Comparison of ENCODE assay signal across 20 cellular contexts in the genomic region with DNA sequence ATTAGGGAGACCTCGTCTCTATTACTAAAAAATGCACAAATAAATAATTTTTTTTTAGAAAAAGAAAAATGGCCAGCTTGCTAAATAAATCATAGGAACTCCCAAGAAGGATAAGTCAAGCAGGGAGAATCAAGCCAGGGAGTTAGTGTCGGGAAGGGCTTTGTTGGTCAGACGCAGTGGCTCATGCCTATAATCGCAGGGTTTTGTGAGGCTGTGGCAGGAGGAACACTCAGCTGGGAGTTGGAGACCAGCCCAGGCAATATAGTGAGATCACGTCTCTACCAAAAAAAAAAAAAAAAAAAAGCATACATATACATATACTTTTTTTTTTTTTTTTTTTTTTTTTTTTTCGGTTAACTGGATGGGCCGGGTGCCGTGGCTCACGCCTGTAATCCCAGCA. TPM values are rescaled to one million over a fixed set of nuclear protein-coding genes. Genes with fewer than 3 reads are reported as not detected.
DNase-seq lines count a peak whose midpoint lies in the region; ATAC-seq, FAIRE-seq and TF ChIP-seq lines count a peak whose summit lies in the region.
"Had no signal": no experiment of that assay in that cellular context is flagged by ENCODE, and none has a peak within 500 bp of the region (broad histone marks: within the 10 kb centered on the region; RNA-seq: fewer than 3 reads in every experiment).

No MANE protein-coding gene starts in this region.

- peak overlapping the region; percentile 82 for H3K27ac Mint-ChIP-seq in progenitor cell of endocrine pancreas
- H3K27ac Mint-ChIP-seq in activated CD8-positive, alpha-beta T cell treated with anti-CD3 and anti-CD28 coated beads for 36 hours = no peak overlapping the region
- H3K27ac Mint-ChIP-seq in activated T-helper 1 cell treated with anti-CD3 and anti-CD28 coated beads, Interleukin-12 subunit alpha, Interleukin-12 subunit beta, Interleukin-2, Interleukin-4 antibody, amounts not matched to agents 30 ng/mL and 10 ng/mL and 1 ng/mL, durations not matched to agents 14 hours and 24 hours and 36 hours = no peak overlapping the region
- H3K27ac Mint-ChIP-seq: B cell had no signal

- POLR2A ChIA-PET in activated CD8-positive, alpha-beta T cell treated with anti-CD3 and anti-CD28 coated beads for 36 hours (lab: Charles Lee) = interaction anchor here (1.2 to 6.6 kb wide), 2 partner anchors 8 to 15 kb away, joined by 3 to 63 read pairs; a partner anchor contains a TSS

- no peaks in the 10 kb centered on the region for H3K27me3 Mint-ChIP-seq in progenitor cell of endocrine pancreas
- H3K27me3 Mint-ChIP-seq in activated CD8-positive, alpha-beta T cell treated with anti-CD3 and anti-CD28 coated beads for 36 hours = no peaks in the 10 kb centered on the region
- H3K27me3 Mint-ChIP-seq in activated T-helper 1 cell treated with anti-CD3 and anti-CD28 coated beads, Interleukin-12 subunit alpha, Interleukin-12 subunit beta, Interleukin-2, Interleukin-4 antibody, amounts not matched to agents 30 ng/mL and 10 ng/mL and 1 ng/mL, durations not matched to agents 14 hours and 24 hours and 36 hours (ENCODE audit: insufficient read depth) = no peaks in the 10 kb centered on the region
- H3K27me3 Mint-ChIP-seq: B cell; CD4-positive, CD25-positive, alpha-beta regulatory T cell had no signal

- intact Hi-C loops in activated CD8-positive, alpha-beta T cell treated with anti-CD3 and anti-CD28 coated beads for 36 hours (cut with micrococcal nuclease) = no loop called here
- intact Hi-C loops in activated T-helper 1 cell treated with anti-CD3 and anti-CD28 coated beads, Interleukin-12 subunit alpha, Interleukin-12 subunit beta, Interleukin-2, Interleukin-4 antibody, amounts not matched to agents 30 ng/mL and 10 ng/mL and 1 ng/mL, durations not matched to agents 14 hours and 24 hours and 36 hours (cut with micrococcal nuclease) = no loop called here

- no peak overlapping the region for H3K4me3 Mint-ChIP-seq in progenitor cell of endocrine pancreas (ENCODE audit: low read depth)
- H3K4me3 Mint-ChIP-seq in activated CD8-positive, alpha-beta T cell treated with anti-CD3 and anti-CD28 coated beads for 36 hours = no peak overlapping the region
- no peak overlapping the region for H3K4me3 Mint-ChIP-seq in activated T-helper 1 cell treated with anti-CD3 and anti-CD28 coated beads, Interleukin-12 subunit alpha, Interleukin-12 subunit beta, Interleukin-2, Interleukin-4 antibody, amounts not matched to agents 30 ng/mL and 10 ng/mL and 1 ng/mL, durations not matched to agents 14 hours and 24 hours and 36 hours
- H3K4me3 Mint-ChIP-seq: B cell had no signal

- peaks cover 93% of the 10 kb centered on the region for H3K36me3 ChIP-seq in MG63

- TF ChIP-seq POLR2A in GM12892 (IDR thresholded peaks at IDR 0.05; ENCODE audit: low read depth, low read length) = no peak

- TF ChIP-seq CTCF in fibroblast of mammary gland (conservative IDR thresholded peaks at IDR 0.05; ENCODE audit: control insufficient read depth, insufficient read depth, low read depth, low read length) (no peak), progenitor cell of endocrine pancreas (IDR thresholded peaks at IDR 0.05; ENCODE audit: unreplicated experiment) (no peak)
- TF ChIP-seq CTCF in activated CD8-positive, alpha-beta T cell treated with anti-CD3 and anti-CD28 coated beads for 36 hours (IDR thresholded peaks at IDR 0.05) = no peak

- no peaks in the 10 kb centered on the region for H3K9me3 ChIP-seq in MG63

- CTCF ChIA-PET in activated CD8-positive, alpha-beta T cell treated with anti-CD3 and anti-CD28 coated beads for 36 hours (lab: Charles Lee) = interaction anchor here (1.5 kb wide), 1 partner anchor 66 kb away, joined by 4 read pairs; no protein-coding TSS in a partner anchor

- peaks cover under 1% of the 10 kb centered on the region for H3K36me3 Mint-ChIP-seq in progenitor cell of endocrine pancreas (ENCODE audit: insufficient read depth)
- H3K36me3 Mint-ChIP-seq in activated CD8-positive, alpha-beta T cell treated with anti-CD3 and anti-CD28 coated beads for 36 hours (ENCODE audit: low read depth) = peaks cover 9% of the 10 kb centered on the region
- H3K36me3 Mint-ChIP-seq in activated T-helper 1 cell treated with anti-CD3 and anti-CD28 coated beads, Interleukin-12 subunit alpha, Interleukin-12 subunit beta, Interleukin-2, Interleukin-4 antibody, amounts not matched to agents 30 ng/mL and 10 ng/mL and 1 ng/mL, durations not matched to agents 14 hours and 24 hours and 36 hours (ENCODE audit: low read depth) = peaks cover 3% of the 10 kb centered on the region
- H3K36me3 Mint-ChIP-seq: CD4-positive, CD25-positive, alpha-beta regulatory T cell had no signal

- DNase-seq in G401 (ENCODE audit: low spot score) (peak; percentile 54), MG63 (peak; percentile 64), fibroblast of mammary gland (ENCODE audit: low read depth) (peak; percentile 63), progenitor cell of endocrine pancreas (ENCODE audit: low spot score, unreplicated experiment) (no peak), GM12892 (ENCODE audit: insufficient read length) (no peak)
- no peak for DNase-seq in activated CD8-positive, alpha-beta T cell treated with anti-CD3 and anti-CD28 coated beads for 36 hours
- no peak for DNase-seq in activated T-helper 1 cell treated with anti-CD3 and anti-CD28 coated beads, Interleukin-12 subunit alpha, Interleukin-12 subunit beta, Interleukin-2, Interleukin-4 antibody, amounts not matched to agents 30 ng/mL and 10 ng/mL and 1 ng/mL, durations not matched to agents 14 hours and 24 hours and 36 hours (ENCODE audit: low spot score)
- DNase-seq: CD4-positive, CD25-positive, alpha-beta regulatory T cell; DMS79; GOT3; HCEC 1CT; MV-4-11; NCI-H1105 treated with DMSO at 0.1 percent for 48 hours; NCI-H2029 treated with DMSO at 0.1 percent for 48 hours; NCI-H345; NCI-H524 treated with DMSO at 0.1 percent for 48 hours; Right ventricle myocardium superior had no signal

- in situ Hi-C loops in G401 (cut with HindIII; ENCODE audit: low sequenced_read_pairs) = no loop called here

- H3K9me3 Mint-ChIP-seq in progenitor cell of endocrine pancreas (ENCODE audit: low read depth) = no peaks in the 10 kb centered on the region
- H3K9me3 Mint-ChIP-seq in activated CD8-positive, alpha-beta T cell treated with anti-CD3 and anti-CD28 coated beads for 36 hours = no peaks in the 10 kb centered on the region
- no peaks in the 10 kb centered on the region for H3K9me3 Mint-ChIP-seq in activated T-helper 1 cell treated with anti-CD3 and anti-CD28 coated beads, Interleukin-12 subunit alpha, Interleukin-12 subunit beta, Interleukin-2, Interleukin-4 antibody, amounts not matched to agents 30 ng/mL and 10 ng/mL and 1 ng/mL, durations not matched to agents 14 hours and 24 hours and 36 hours
- H3K9me3 Mint-ChIP-seq: CD4-positive, CD25-positive, alpha-beta regulatory T cell had no signal

- no peak for FAIRE-seq in GM12892 (lab: Jason Lieb, UNC)
- FAIRE-seq: A204.1 had no signal

- ATAC-seq in activated CD8-positive, alpha-beta T cell treated with anti-CD3 and anti-CD28 coated beads for 36 hours = no peak

- no peaks in the 10 kb centered on the region for H3K27me3 ChIP-seq in MG63

- H3K4me1 Mint-ChIP-seq in progenitor cell of endocrine pancreas (ENCODE audit: low read depth) = peaks cover 16% of the 10 kb centered on the region
- peaks cover 38% of the 10 kb centered on the region for H3K4me1 Mint-ChIP-seq in activated CD8-positive, alpha-beta T cell treated with anti-CD3 and anti-CD28 coated beads for 36 hours (ENCODE audit: low read depth)
- H3K4me1 Mint-ChIP-seq in activated T-helper 1 cell treated with anti-CD3 and anti-CD28 coated beads, Interleukin-12 subunit alpha, Interleukin-12 subunit beta, Interleukin-2, Interleukin-4 antibody, amounts not matched to agents 30 ng/mL and 10 ng/mL and 1 ng/mL, durations not matched to agents 14 hours and 24 hours and 36 hours (ENCODE audit: low read depth) = peaks cover 35% of the 10 kb centered on the region

- H3K4me3 ChIP-seq in MG63 (no peak overlapping the region), fibroblast of mammary gland (ENCODE audit: control insufficient read depth, low read depth, low read length) (no peak overlapping the region)

RNA-seq across cellular contexts. Expression of a gene that starts 9.0 kb away (rescaled TPM):
- 53.4 and 60.5 TPM in 2 replicates for total RNA-seq in G401 (2014; rRNA removed; shearing (Covaris generic))
- total RNA-seq in MG63 (2014; rRNA removed; shearing (Covaris generic); ENCODE audit: low replicate concordance) = 44.6 and 96.4 TPM in 2 replicates
- total RNA-seq in progenitor cell of endocrine pancreas = 92.3 and 103 TPM in 2 replicates
- total RNA-seq in activated CD8-positive, alpha-beta T cell treated with anti-CD3 and anti-CD28 coated beads for 36 hours = 10 to 100 TPM; 73.8 to 87.5 TPM
- 8.5 TPM for polyA plus RNA-seq in GM12892 (2012; ENCODE audit: missing spikeins)
- 124 TPM in 2 replicates for total RNA-seq in activated T-helper 1 cell treated with anti-CD3 and anti-CD28 coated beads, Interleukin-12 subunit alpha, Interleukin-12 subunit beta, Interleukin-2, Interleukin-4 antibody, amounts not matched to agents 30 ng/mL and 10 ng/mL and 1 ng/mL, durations not matched to agents 14 hours and 24 hours and 36 hours

RNA-seq across cellular contexts. Expression of a gene that starts 10.5 kb away (rescaled TPM):
- total RNA-seq in G401 (2014; rRNA removed; shearing (Covaris generic)) = 86.8 and 87.0 TPM in 2 replicates
- total RNA-seq in MG63 (2014; rRNA removed; shearing (Covaris generic); ENCODE audit: low replicate concordance) = 127 and 172 TPM in 2 replicates
- 51.5 and 52.4 TPM in 2 replicates for total RNA-seq in progenitor cell of endocrine pancreas
- 10 to 100 TPM; 85.0 to 95.7 TPM for total RNA-seq in activated CD8-positive, alpha-beta T cell treated with anti-CD3 and anti-CD28 coated beads for 36 hours
- 39.1 TPM for polyA plus RNA-seq in GM12892 (2012; ENCODE audit: missing spikeins)
- total RNA-seq in activated T-helper 1 cell treated with anti-CD3 and anti-CD28 coated beads, Interleukin-12 subunit alpha, Interleukin-12 subunit beta, Interleukin-2, Interleukin-4 antibody, amounts not matched to agents 30 ng/mL and 10 ng/mL and 1 ng/mL, durations not matched to agents 14 hours and 24 hours and 36 hours = 154 and 157 TPM in 2 replicates

RNA-seq across cellular contexts. Expression of a gene that starts 23.1 kb away (rescaled TPM):
- 93.4 and 112 TPM in 2 replicates for total RNA-seq in G401 (2014; rRNA removed; shearing (Covaris generic))
- total RNA-seq in MG63 (2014; rRNA removed; shearing (Covaris generic); ENCODE audit: low replicate concordance) = 281 and 371 TPM in 2 replicates
- total RNA-seq in progenitor cell of endocrine pancreas = 49.2 and 55.9 TPM in 2 replicates
- total RNA-seq in activated CD8-positive, alpha-beta T cell treated with anti-CD3 and anti-CD28 coated beads for 36 hours = 10 to 100 TPM; 66.8 to 72.4 TPM
- polyA plus RNA-seq in GM12892 (2012; ENCODE audit: missing spikeins) = 31.0 TPM
- 73.8 and 78.1 TPM in 2 replicates for total RNA-seq in activated T-helper 1 cell treated with anti-CD3 and anti-CD28 coated beads, Interleukin-12 subunit alpha, Interleukin-12 subunit beta, Interleukin-2, Interleukin-4 antibody, amounts not matched to agents 30 ng/mL and 10 ng/mL and 1 ng/mL, durations not matched to agents 14 hours and 24 hours and 36 hours

RNA-seq across cellular contexts. Expression of a gene that starts 23.2 kb away (rescaled TPM):
- 33.3 and 40.5 TPM in 2 replicates for total RNA-seq in G401 (2014; rRNA removed; shearing (Covaris generic))
- total RNA-seq in MG63 (2014; rRNA removed; shearing (Covaris generic); ENCODE audit: low replicate concordance) = 39.0 and 80.1 TPM in 2 replicates
- total RNA-seq in progenitor cell of endocrine pancreas = 88.4 and 93.4 TPM in 2 replicates
- total RNA-seq in activated CD8-positive, alpha-beta T cell treated with anti-CD3 and anti-CD28 coated beads for 36 hours = 100 to 1,000 TPM; 120 to 122 TPM
- polyA plus RNA-seq in GM12892 (2012; ENCODE audit: missing spikeins) = 33.5 TPM
- 173 and 175 TPM in 2 replicates for total RNA-seq in activated T-helper 1 cell treated with anti-CD3 and anti-CD28 coated beads, Interleukin-12 subunit alpha, Interleukin-12 subunit beta, Interleukin-2, Interleukin-4 antibody, amounts not matched to agents 30 ng/mL and 10 ng/mL and 1 ng/mL, durations not matched to agents 14 hours and 24 hours and 36 hours

RNA-seq across cellular contexts. Expression of a gene that starts 24.4 kb away (rescaled TPM):
- total RNA-seq in G401 (2014; rRNA removed; shearing (Covaris generic)) = not detected in 2 replicates
- not detected in 2 replicates for total RNA-seq in MG63 (2014; rRNA removed; shearing (Covaris generic); ENCODE audit: low replicate concordance)
- total RNA-seq in progenitor cell of endocrine pancreas = 0.47 and 0.50 TPM in 2 replicates
- total RNA-seq in activated CD8-positive, alpha-beta T cell treated with anti-CD3 and anti-CD28 coated beads for 36 hours = 1 to 10 TPM; 3.9 to 4.8 TPM
- polyA plus RNA-seq in GM12892 (2012; ENCODE audit: missing spikeins) = 1.2 TPM
- 2.4 and 2.5 TPM in 2 replicates for total RNA-seq in activated T-helper 1 cell treated with anti-CD3 and anti-CD28 coated beads, Interleukin-12 subunit alpha, Interleukin-12 subunit beta, Interleukin-2, Interleukin-4 antibody, amounts not matched to agents 30 ng/mL and 10 ng/mL and 1 ng/mL, durations not matched to agents 14 hours and 24 hours and 36 hours
- total RNA-seq: HT1080 had no signal

Comparison
In these comparisons a context has a peak if more than half of its experiments do, and no peak if none do; other contexts are left out.
1. DNase-seq: peak in G401 (single experiment), MG63 (single experiment) and fibroblast of mammary gland (single experiment); none in progenitor cell of endocrine pancreas (single experiment), activated CD8-positive, alpha-beta T cell treated with anti-CD3 and anti-CD28 coated beads for 36 hours (single experiment), GM12892 (single experiment) and activated T-helper 1 cell treated with anti-CD3 and anti-CD28 coated beads, Interleukin-12 subunit alpha, Interleukin-12 subunit beta, Interleukin-2, Interleukin-4 antibody, amounts not matched to agents 30 ng/mL and 10 ng/mL and 1 ng/mL, durations not matched to agents 14 hours and 24 hours and 36 hours (single experiment).